6 cellular contexts compared by ENCODE assay signal in the genomic region with DNA sequence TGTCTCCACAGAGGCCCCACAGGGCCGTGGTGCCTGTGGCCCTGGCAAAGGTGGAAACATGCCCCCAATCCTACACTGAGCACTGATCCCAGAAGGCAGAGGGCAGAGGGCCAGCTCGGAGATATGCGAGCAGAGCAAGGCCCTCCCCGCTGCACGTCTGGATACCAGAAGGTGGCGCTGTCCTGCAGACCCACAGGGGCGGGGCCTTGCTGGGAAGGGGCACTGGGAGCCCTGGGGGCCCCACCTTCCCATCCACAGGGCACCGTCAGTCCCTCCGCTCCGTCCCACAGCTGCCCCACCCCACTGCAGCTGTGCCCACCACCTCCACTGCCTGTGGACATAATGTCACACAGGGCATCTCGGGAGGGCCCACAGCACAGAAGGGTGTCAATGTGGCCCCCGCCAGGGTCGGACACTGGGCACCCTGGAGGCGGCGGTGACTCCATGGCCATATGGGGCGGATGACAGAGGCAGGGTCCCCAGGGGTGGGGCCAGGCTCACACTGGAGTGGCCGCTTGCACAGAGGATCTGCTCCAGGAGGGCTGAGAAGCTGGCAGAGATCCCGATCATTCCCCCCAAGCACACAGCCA. TPM values are rescaled to one million over a fixed set of nuclear protein-coding genes. Genes with fewer than 3 reads are reported as not detected.
DNase-seq lines count a peak whose midpoint lies in the region; ATAC-seq and TF ChIP-seq lines count a peak whose summit lies in the region.

No MANE protein-coding gene starts in this region.

- peak; percentile 36 for ATAC-seq in GM18868 (IDR thresholded peaks at IDR 0.05; ENCODE audit: unreplicated experiment)
- ATAC-seq in HG02642 (IDR thresholded peaks at IDR 0.05; ENCODE audit: poor library complexity, unreplicated experiment) = no peak

- H3K27ac Mint-ChIP-seq in endodermal cell = no peak overlapping the region

- DNase-seq in NCI-H82 treated with DMSO at 0.1 percent for 48 hours (lab: John Stamatoyannopoulos, UW; ENCODE audit: unreplicated experiment) (peak; percentile 44), endodermal cell (peak; percentile 93), pons (ENCODE audit: low spot score) (peak; percentile 67), DMS153 (lab: John Stamatoyannopoulos, UW) (no peak)

- peaks cover 2% of the 10 kb centered on the region for H3K4me1 Mint-ChIP-seq in endodermal cell

- no peaks in the 10 kb centered on the region for H3K27me3 ChIP-seq in endodermal cell (ENCODE audit: control insufficient read depth, insufficient read depth, low read length, poor library complexity, severe bottlenecking)

- no peaks in the 10 kb centered on the region for H3K36me3 ChIP-seq in endodermal cell (ENCODE audit: control insufficient read depth, insufficient read depth, low read length)

- H3K9me3 Mint-ChIP-seq in endodermal cell = no peaks in the 10 kb centered on the region

- peak; percentile 96 for TF ChIP-seq CTCF in endodermal cell (conservative IDR thresholded peaks at IDR 0.05)

- H3K4me3 ChIP-seq in endodermal cell (ENCODE audit: low read length) = no peak overlapping the region

- H3K27me3 Mint-ChIP-seq in endodermal cell (ENCODE audit: insufficient read depth) = peaks cover 2% of the 10 kb centered on the region

- no peaks in the 10 kb centered on the region for H3K4me1 ChIP-seq in endodermal cell (ENCODE audit: control insufficient read depth, insufficient read depth, low read length)

- no peak overlapping the region for H3K9ac ChIP-seq in endodermal cell (ENCODE audit: extremely low read depth, low read length, poor library complexity, severe bottlenecking)

- H3K4me3 Mint-ChIP-seq in endodermal cell = no peak overlapping the region

- H3K9me3 ChIP-seq in endodermal cell (ENCODE audit: control insufficient read depth, low read length) = no peaks in the 10 kb centered on the region

- H3K36me3 Mint-ChIP-seq in endodermal cell (ENCODE audit: low read depth) = peaks cover 5% of the 10 kb centered on the region

- 60 to 62% methylated on average over 12 to 18 of the region's 18 CpGs for WGBS in endodermal cell (ENCODE audit: insufficient coverage in 1 of 2, insufficient read length in 1 of 2), 2 experiments

- no peak overlapping the region for H3K27ac ChIP-seq in endodermal cell (ENCODE audit: low read depth, low read length)

RNA-seq across cellular contexts. Expression of a gene that starts 4.9 kb away (rescaled TPM):
- 10 to 100 TPM; 15.1 to 16.4 TPM for total RNA-seq in endodermal cell
- polyA plus RNA-seq in endodermal cell (2013, experiment 1 of 2) = 2.0 TPM
- 1.0 TPM for polyA plus RNA-seq in endodermal cell (2013, experiment 2 of 2)

RNA-seq across cellular contexts. Expression of a gene that starts 9.7 kb away (rescaled TPM):
- total RNA-seq in endodermal cell = 10 to 100 TPM; 20.0 to 23.4 TPM
- 8.7 TPM for polyA plus RNA-seq in endodermal cell (2013, experiment 1 of 2)
- polyA plus RNA-seq in endodermal cell (2013, experiment 2 of 2) = 6.1 TPM

RNA-seq across cellular contexts. Expression of a gene that starts 10.0 kb away (rescaled TPM):
- total RNA-seq in endodermal cell = 100 to 1,000 TPM; 407 to 456 TPM
- 299 TPM for polyA plus RNA-seq in endodermal cell (2013, experiment 1 of 2)
- polyA plus RNA-seq in endodermal cell (2013, experiment 2 of 2) = 303 TPM

RNA-seq across cellular contexts. Expression of a gene that starts 21.6 kb away (rescaled TPM):
- 10 to 100 TPM; 53.1 to 64.0 TPM for total RNA-seq in endodermal cell
- 64.4 TPM for polyA plus RNA-seq in endodermal cell (2013, experiment 1 of 2)
- 55.3 TPM for polyA plus RNA-seq in endodermal cell (2013, experiment 2 of 2)

RNA-seq across cellular contexts. Expression of a gene that starts 58.7 kb away (rescaled TPM):
- 10 to 100 TPM; 12.4 to 14.6 TPM for total RNA-seq in endodermal cell
- 5.0 TPM for polyA plus RNA-seq in endodermal cell (2013, experiment 1 of 2)
- polyA plus RNA-seq in endodermal cell (2013, experiment 2 of 2) = 2.4 TPM
